Comparison of ENCODE assay signal across 11 cellular contexts in genomic region chr1:20788489-20788795, GRCh38. TPM values are rescaled to one million over a fixed set of nuclear protein-coding genes. Genes with fewer than 3 reads are reported as not detected.
A peak's percentile ranks its signal among the peaks of the same experiment; 100 is the strongest.
DNase-seq lines count a peak whose midpoint lies in the region; ATAC-seq and TF ChIP-seq lines count a peak whose summit lies in the region.
"Had no signal": no experiment of that assay in that cellular context is flagged by ENCODE, and none has a peak within 500 bp of the region (broad histone marks: within the 10 kb centered on the region; RNA-seq: fewer than 3 reads in every experiment).

No MANE protein-coding gene starts in this region.

- POLR2A ChIA-PET in AG04449 (lab: Yijun Ruan, JAX) = interaction anchor here (0.7 to 1.4 kb wide), 2 partner anchors 49 to 56 kb away, joined by 3 to 4 read pairs; partner anchors contain the start of gene SH2D5

- no peaks in the 10 kb centered on the region for H3K36me3 ChIP-seq in HUES48 (ENCODE audit: control insufficient read depth, insufficient read depth, low read length)

- H3K9ac ChIP-seq in HUES48 (ENCODE audit: low read depth, low read length) = no peak overlapping the region

- intact Hi-C loops in natural killer cell (cut with micrococcal nuclease) = loop anchor here (5.0 kb wide), 1 partner anchor 389 kb away; the partner anchor contains the start of gene EIF4G3

- TF ChIP-seq CTCF in AG04449 (IDR thresholded peaks at IDR 0.05; ENCODE audit: insufficient read depth, low read length, missing control alignments) (no peak), natural killer cell (IDR thresholded peaks at IDR 0.05) (no peak)

- H3K27me3 ChIP-seq in HUES48 (ENCODE audit: control insufficient read depth, insufficient read depth, low read length) = no peaks in the 10 kb centered on the region

- H3K9me3 ChIP-seq in HUES48 (ENCODE audit: control insufficient read depth, insufficient read depth, low read length) = no peaks in the 10 kb centered on the region

- peak overlapping the region; percentile 78; the same call in 1 of the 2 replicates for H3K4me3 ChIP-seq in AG04449 (ENCODE audit: low read depth, low read length)
- H3K4me3 ChIP-seq in HUES48 (ENCODE audit: low read depth, low read length) = peak overlapping the region; percentile 98

- H3K27ac ChIP-seq in HUES48 (ENCODE audit: low read depth, low read length) = peak overlapping the region; percentile 98

- peak overlapping the region; percentile 92 for H3K4me3 Mint-ChIP-seq in activated naive CD8-positive, alpha-beta T cell treated with anti-CD3 and anti-CD28 coated beads, Interleukin-2, amount 50 U/mL, for 24 hours
- peak overlapping the region; percentile 95 for H3K4me3 Mint-ChIP-seq in natural killer cell

- H3K4me1 ChIP-seq in HUES48 (ENCODE audit: control insufficient read depth, insufficient read depth, low read length) = peaks cover 6% of the 10 kb centered on the region

- H3K9me3 Mint-ChIP-seq in activated naive CD8-positive, alpha-beta T cell treated with anti-CD3 and anti-CD28 coated beads, Interleukin-2, amount 50 U/mL, for 24 hours = no peaks in the 10 kb centered on the region
- no peaks in the 10 kb centered on the region for H3K9me3 Mint-ChIP-seq in natural killer cell

- peak overlapping the region; percentile 95 for H3K27ac Mint-ChIP-seq in activated naive CD8-positive, alpha-beta T cell treated with anti-CD3 and anti-CD28 coated beads, Interleukin-2, amount 50 U/mL, for 24 hours
- peak overlapping the region; percentile 97 to 98 for H3K27ac Mint-ChIP-seq in natural killer cell

- H3K27me3 Mint-ChIP-seq in activated naive CD8-positive, alpha-beta T cell treated with anti-CD3 and anti-CD28 coated beads, Interleukin-2, amount 50 U/mL, for 24 hours = no peaks in the 10 kb centered on the region
- H3K27me3 Mint-ChIP-seq in natural killer cell (ENCODE audit: low read depth in 2 of 2) = no peaks in the 10 kb centered on the region

- peaks cover 11% of the 10 kb centered on the region for H3K36me3 Mint-ChIP-seq in activated naive CD8-positive, alpha-beta T cell treated with anti-CD3 and anti-CD28 coated beads, Interleukin-2, amount 50 U/mL, for 24 hours (ENCODE audit: low read depth)
- no peaks in the 10 kb centered on the region for H3K36me3 Mint-ChIP-seq in natural killer cell

- DNase-seq in AG04449 (ENCODE audit: low read depth, low spot score) (no peak), natural killer cell (no peak), NK-92 (lab: John Stamatoyannopoulos, UW; ENCODE audit: unreplicated experiment) (no peak)
- no peak for DNase-seq in activated naive CD8-positive, alpha-beta T cell treated with anti-CD3 and anti-CD28 coated beads, Interleukin-2, amount 50 U/mL, for 24 hours
- DNase-seq: aorta, head of caudate nucleus, NCI-H1417 treated with DMSO at 0.1 percent for 48 hours had no signal

- H3K4me1 Mint-ChIP-seq in activated naive CD8-positive, alpha-beta T cell treated with anti-CD3 and anti-CD28 coated beads, Interleukin-2, amount 50 U/mL, for 24 hours = peaks cover 30% of the 10 kb centered on the region
- peaks cover 34 to 35% of the 10 kb centered on the region in 2 donors for H3K4me1 Mint-ChIP-seq in natural killer cell

- no peak for ATAC-seq in activated naive CD8-positive, alpha-beta T cell treated with anti-CD3 and anti-CD28 coated beads, Interleukin-2, amount 50 U/mL, for 24 hours
- no peak for ATAC-seq in natural killer cell
- ATAC-seq in HG03432 (IDR thresholded peaks at IDR 0.05; ENCODE audit: unreplicated experiment) = no peak
- ATAC-seq in HG03460 (IDR thresholded peaks at IDR 0.05; ENCODE audit: unreplicated experiment) = no peak
- ATAC-seq in HG03521 (IDR thresholded peaks at IDR 0.05; ENCODE audit: unreplicated experiment) = no peak

- CTCF ChIA-PET in AG04449 (lab: Yijun Ruan, JAX) = interaction anchor here (1.3 to 2.8 kb wide), 2 partner anchors 92 to 407 kb away, joined by 5 to 16 read pairs; no protein-coding TSS in a partner anchor

RNA-seq across cellular contexts. Expression of gene HP1BP3, which starts 1.3 kb away (rescaled TPM):
- total RNA-seq in natural killer cell = 100 to 1,000 TPM; 243 to 296 (median 274) TPM

RNA-seq across cellular contexts. Expression of gene SH2D5, which starts 55.9 kb away (rescaled TPM):
- not detected for total RNA-seq in natural killer cell
